ENCODE assay signal across 20 cellular contexts in genomic region chr6:162154930-162155329, GRCh38.
A peak's percentile ranks its signal among the peaks of the same experiment; 100 is the strongest.
DNase-seq lines count a peak whose midpoint lies in the region; ATAC-seq, FAIRE-seq and TF ChIP-seq lines count a peak whose summit lies in the region.
"Had no signal": no experiment of that assay in that cellular context is flagged by ENCODE, and none has a peak within 500 bp of the region (broad histone marks: within the 10 kb centered on the region; RNA-seq: fewer than 3 reads in every experiment).

No MANE protein-coding gene starts in this region.

- BruUV-seq in IMR-90 (replicated peaks; lab: Mats Ljungman, UMichigan) = no TSS peak

- dilution Hi-C loops in IMR-90 (cut with HindIII; ENCODE audit: low sequenced_read_pairs, unreplicated experiment) = no loop called here

- no peak overlapping the region for H3K4ac ChIP-seq in IMR-90 (ENCODE audit: low read depth, low read length)

- no peak overlapping the region for H4K91ac ChIP-seq in IMR-90 (ENCODE audit: insufficient read depth, low read depth, low read length)

- no peak overlapping the region for H3K18ac ChIP-seq in IMR-90 (ENCODE audit: low read depth, low read length)

- H3K4me1 ChIP-seq in IMR-90 (ENCODE audit: control insufficient read depth, insufficient read depth, low read length) = no peaks in the 10 kb centered on the region
- peaks cover 53% of the 10 kb centered on the region for H3K4me1 ChIP-seq in MM.1S (ENCODE audit: low read length)
- H3K4me1 ChIP-seq: Caco-2 had no signal

- H3K23ac ChIP-seq in IMR-90 (ENCODE audit: low read depth, low read length) = no peak overlapping the region

- H3K56ac ChIP-seq in IMR-90 (ENCODE audit: extremely low read depth, insufficient read depth, low read length) = no peak overlapping the region

- H3K9ac ChIP-seq in IMR-90 (ENCODE audit: low read depth, low read length) (no peak overlapping the region), MM.1S (ENCODE audit: low read length) (no peak overlapping the region)
- H3K9ac ChIP-seq: BLaER1 treated with 17β-estradiol and CSF1 and Interleukin-3, amounts not matched to agents 10 nM and 100 nM had no signal

- H2BK5ac ChIP-seq in IMR-90 (ENCODE audit: low read depth, low read length, poor library complexity, severe bottlenecking) = no peak overlapping the region

- CTCF ChIA-PET in IMR-90 (lab: Yijun Ruan, JAX) = no interaction called here

- H3K79me1 ChIP-seq in IMR-90 (ENCODE audit: low read depth in 1 of 2, low read length in 2 of 2) = no peaks in the 10 kb centered on the region

- H2AK9ac ChIP-seq in IMR-90 (replicated peaks; ENCODE audit: low read depth, low read length, poor library complexity) = no peak overlapping the region

- POLR2A ChIA-PET in IMR-90 (lab: Charles Lee; ENCODE audit: unreplicated experiment) = no interaction called here

- H3K27me3 ChIP-seq in IMR-90 (ENCODE audit: control insufficient read depth, insufficient read depth, low read length) (no peaks in the 10 kb centered on the region), MM.1S (replicated peaks; ENCODE audit: insufficient read depth, low read length) (no peaks in the 10 kb centered on the region)
- H3K27me3 ChIP-seq: BLaER1 treated with 17β-estradiol and CSF1 and Interleukin-3, amounts not matched to agents 10 nM and 100 nM had no signal

- no peak for ATAC-seq in IMR-90 (ENCODE audit: low read depth)
- ATAC-seq: CD8-positive, alpha-beta T cell had no signal

- TF ChIP-seq RAD21 in IMR-90 (IDR thresholded peaks at IDR 0.05; ENCODE audit: low read length) = no peak

- H2BK120ac ChIP-seq in IMR-90 (ENCODE audit: low read depth, low read length) = no peak overlapping the region

- H3K79me2 ChIP-seq in MM.1S (ENCODE audit: low read length) = no peaks in the 10 kb centered on the region

- H3K14ac ChIP-seq in IMR-90 (replicated peaks; ENCODE audit: low read depth, low read length) = no peak overlapping the region

- H3K9me2 ChIP-seq in MM.1S (replicated peaks; ENCODE audit: insufficient read depth, low read length) = no peaks in the 10 kb centered on the region

- no peak overlapping the region for H4K5ac ChIP-seq in IMR-90 (ENCODE audit: low read depth, low read length)

- no peaks in the 10 kb centered on the region for H3K9me1 ChIP-seq in IMR-90 (ENCODE audit: insufficient read depth, low read length)

- TF ChIP-seq POLR2A in IMR-90 (IDR thresholded peaks at IDR 0.05; ENCODE audit: low read depth, low read length) = no peak

- peaks cover 13% of the 10 kb centered on the region for H3K9me3 ChIP-seq in IMR-90 (ENCODE audit: control insufficient read depth, insufficient read depth, low read length)
- H3K9me3 ChIP-seq in MM.1S (replicated peaks; ENCODE audit: insufficient read depth, low read length) = no peaks in the 10 kb centered on the region
- H3K9me3 ChIP-seq: Caco-2 had no signal

- H2BK15ac ChIP-seq in IMR-90 (ENCODE audit: low read depth, low read length) = no peak overlapping the region

- H3K4me3 ChIP-seq in IMR-90 (ENCODE audit: insufficient read depth, low read depth, low read length) (no peak overlapping the region), MM.1S (ENCODE audit: low read length) (no peak overlapping the region)
- H3K4me3 ChIP-seq: BLaER1 treated with 17β-estradiol and CSF1 and Interleukin-3, amounts not matched to agents 10 nM and 100 nM had no signal

- peaks cover 14% of the 10 kb centered on the region for H3F3A ChIP-seq in MM.1S (ENCODE audit: insufficient read depth, low read length)

- no peak overlapping the region for H3K27ac ChIP-seq in IMR-90 (ENCODE audit: insufficient read depth, low read length)
- peak overlapping the region; percentile 83; the same call in 1 of the 2 replicates for H3K27ac ChIP-seq in MM.1S (ENCODE audit: low read length)
- H3K27ac ChIP-seq: C4-2B had no signal

- H3K36me3 ChIP-seq in IMR-90 (ENCODE audit: control insufficient read depth, insufficient read depth, low read length) (no peaks in the 10 kb centered on the region), MM.1S (replicated peaks; ENCODE audit: insufficient read depth, low read length) (no peaks in the 10 kb centered on the region)

- FAIRE-seq in frontal cortex (lab: Jason Lieb, UNC) (peak; percentile 59), RCC 7860 (lab: Jason Lieb, UNC) (no peak)
- FAIRE-seq: A204.1, D721Med, GM12891, GM19239 had no signal

- H3K4me2 ChIP-seq in IMR-90 (ENCODE audit: low read depth, low read length) (no peak overlapping the region), MM.1S (ENCODE audit: low read depth, low read length) (peak overlapping the region; percentile 34; the same call in 1 of the 2 replicates)

- in situ Hi-C loops in IMR-90 (cut with MboI; ENCODE audit: low sequenced_read_pairs) = no loop called here

- intact Hi-C loops in IMR-90 (cut with micrococcal nuclease) = no loop called here

- H4K20me1 ChIP-seq in IMR-90 (ENCODE audit: insufficient read depth, low read length) (no peaks in the 10 kb centered on the region), MM.1S (ENCODE audit: insufficient read depth, low read length) (no peaks in the 10 kb centered on the region)
- H4K20me1 ChIP-seq: BLaER1 treated with 17β-estradiol and CSF1 and Interleukin-3, amounts not matched to agents 10 nM and 100 nM had no signal

- H2BK20ac ChIP-seq in IMR-90 (ENCODE audit: low read depth, low read length) = no peak overlapping the region

- no peak overlapping the region for H2AFZ ChIP-seq in IMR-90 (replicated peaks; ENCODE audit: low read length, poor library complexity)
- H2AFZ ChIP-seq in MM.1S (ENCODE audit: low read length) = no peak overlapping the region

- DNase-seq in IMR-90 (no peak), MM.1S (no peak), frontal cortex (ENCODE audit: low spot score in 2 of 2) (no peak), OCI-M2 (lab: John Stamatoyannopoulos, UW; ENCODE audit: unreplicated experiment) (no peak), SW 1271 (lab: John Stamatoyannopoulos, UW) (no peak), RCC 7860 (ENCODE audit: low spot score) (no peak)
- DNase-seq: 8988T; ACHN; Caco-2; Calu3; CD4-positive, alpha-beta T cell; CD8-positive, alpha-beta T cell; DMS79 treated with DMSO at 0.1 percent for 48 hours; GF-D8 had no signal

- H2AK5ac ChIP-seq in IMR-90 (ENCODE audit: low read depth, low read length) = no peak overlapping the region

- no peak overlapping the region for H4K8ac ChIP-seq in IMR-90 (ENCODE audit: low read depth in 2 of 2, low read length in 2 of 2)

- no peak for TF ChIP-seq CTCF in IMR-90 (conservative IDR thresholded peaks at IDR 0.05; ENCODE audit: low read depth, low read length)
- no peak for TF ChIP-seq CTCF in MM.1S (IDR thresholded peaks at IDR 0.05; ENCODE audit: low read length)

TF ChIP-seq in IMR-90, 13 proteins besides CTCF, POLR2A, EP300 and RAD21:
- TF ChIP-seq MAFK (IDR thresholded peaks at IDR 0.05; ENCODE audit: low read depth, low read length) (0 out of 2 replicates have a peak, but pooled peaks have one; percentile 4), USF2 (IDR thresholded peaks at IDR 0.05; ENCODE audit: low read depth, low read length) (no peak)
